In the genomic region with DNA sequence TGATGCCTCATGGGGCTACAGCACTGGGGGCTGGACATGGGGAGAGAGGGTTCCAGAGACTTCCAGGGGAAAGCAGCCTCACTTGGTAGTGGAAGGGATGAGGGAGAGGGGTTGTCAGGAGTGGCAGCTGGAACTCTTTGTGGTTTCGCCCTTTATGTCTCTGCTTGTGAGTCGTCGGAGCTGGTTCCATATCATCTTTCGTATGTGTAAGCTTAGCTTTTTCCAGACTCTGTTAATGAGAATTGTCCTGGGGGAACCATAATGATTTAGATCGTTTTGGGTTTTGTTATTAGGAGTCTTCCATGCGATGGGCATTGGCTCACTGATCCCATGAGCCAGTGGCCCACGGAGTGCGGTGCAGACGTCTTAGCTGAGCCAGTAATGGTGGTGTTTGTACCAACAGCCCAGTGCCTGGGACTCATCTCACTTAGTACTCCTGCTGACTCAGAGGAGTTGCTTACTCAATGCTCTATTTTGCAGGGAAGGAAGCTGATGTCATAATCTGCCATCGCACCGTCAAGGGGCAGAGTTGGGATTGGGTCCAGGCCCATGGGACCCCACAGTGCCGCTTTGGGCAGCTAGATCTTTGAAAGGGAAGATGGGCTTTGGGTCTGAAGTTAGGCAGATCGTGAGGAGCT, we compare ENCODE assay signal across 11 cellular contexts. TPM values are rescaled to one million over a fixed set of nuclear protein-coding genes. Genes with fewer than 3 reads are reported as not detected.
DNase-seq lines count a peak whose midpoint lies in the region; FAIRE-seq and TF ChIP-seq lines count a peak whose summit lies in the region.
"Had no signal": no experiment of that assay in that cellular context is flagged by ENCODE, and none has a peak within 500 bp of the region (broad histone marks: within the 10 kb centered on the region; RNA-seq: fewer than 3 reads in every experiment).

No MANE protein-coding gene starts in this region.

- no peaks in the 10 kb centered on the region for H3K27me3 Mint-ChIP-seq in astrocyte (ENCODE audit: low read depth, unreplicated experiment)
- no peaks in the 10 kb centered on the region for H3K27me3 Mint-ChIP-seq in activated T-helper 2 cell treated with anti-CD3 and anti-CD28 coated beads, Interferon-gamma antibody, Interleukin-2, Interleukin-4, amounts not matched to agents 10 μg/mL and 5 μg/mL and 100 μg/mL, durations not matched to agents 14 hours and 24 hours and 36 hours (ENCODE audit: low read depth)

- H3K9me3 Mint-ChIP-seq in astrocyte (ENCODE audit: unreplicated experiment): no peaks in the 10 kb centered on the region
- no peaks in the 10 kb centered on the region for H3K9me3 Mint-ChIP-seq in activated T-helper 2 cell treated with anti-CD3 and anti-CD28 coated beads, Interferon-gamma antibody, Interleukin-2, Interleukin-4, amounts not matched to agents 10 μg/mL and 5 μg/mL and 100 μg/mL, durations not matched to agents 14 hours and 24 hours and 36 hours

- H3K27me3 ChIP-seq in AG04450 (ENCODE audit: control insufficient read depth, insufficient read depth, low read length) (no peaks in the 10 kb centered on the region), astrocyte (ENCODE audit: insufficient read depth, low read length) (no peaks in the 10 kb centered on the region)
- H3K27me3 ChIP-seq: thyroid gland had no signal

- H3K79me2 ChIP-seq in astrocyte (ENCODE audit: insufficient read depth, low read length): peaks cover 71% of the 10 kb centered on the region

- H3K4me2 ChIP-seq in astrocyte (ENCODE audit: low read length): peak overlapping the region; percentile 36

- H3K9me3 ChIP-seq in AG04450 (ENCODE audit: control insufficient read depth, insufficient read depth, low read length) (no peaks in the 10 kb centered on the region; the same call in 1 of the 2 replicates), astrocyte (ENCODE audit: insufficient read depth, low read depth, low read length) (no peaks in the 10 kb centered on the region)
- H3K9me3 ChIP-seq: thyroid gland had no signal

- H2AFZ ChIP-seq in astrocyte (ENCODE audit: low read depth, low read length): no peak overlapping the region

- POLR2A ChIA-PET in AG04450 (lab: Yijun Ruan, JAX): interaction anchor here (0.6 to 2.9 kb wide), 7 partner anchors 9 to 1251 kb away, joined by 3 to 12 read pairs (median 7); partner anchors contain the start of gene NEK6

- CTCF ChIA-PET in AG04450 (lab: Charles Lee): interaction anchor here (0.6 to 2.0 kb wide), 5 partner anchors 13 to 179 kb away, joined by 4 to 7 read pairs (median 4); no protein-coding TSS in a partner anchor

- H3K36me3 Mint-ChIP-seq in astrocyte (ENCODE audit: low read depth, unreplicated experiment): peaks cover 14% of the 10 kb centered on the region
- peaks cover 29% of the 10 kb centered on the region for H3K36me3 Mint-ChIP-seq in activated T-helper 2 cell treated with anti-CD3 and anti-CD28 coated beads, Interferon-gamma antibody, Interleukin-2, Interleukin-4, amounts not matched to agents 10 μg/mL and 5 μg/mL and 100 μg/mL, durations not matched to agents 14 hours and 24 hours and 36 hours (ENCODE audit: low read depth)

- intact Hi-C loops in activated T-helper 2 cell treated with anti-CD3 and anti-CD28 coated beads, Interferon-gamma antibody, Interleukin-2, Interleukin-4, amounts not matched to agents 10 μg/mL and 5 μg/mL and 100 μg/mL, durations not matched to agents 14 hours and 24 hours and 36 hours (cut with micrococcal nuclease): no loop called here

- TF ChIP-seq CTCF in AG04450 (IDR thresholded peaks at IDR 0.05; ENCODE audit: low read depth, low read length) (no peak), astrocyte (IDR thresholded peaks at IDR 0.05; ENCODE audit: insufficient read depth, low read depth, low read length) (no peak)

- H3K36me3 ChIP-seq in astrocyte (ENCODE audit: insufficient read depth, low read length): peaks cover 16% of the 10 kb centered on the region
- H3K36me3 ChIP-seq: thyroid gland had no signal

- peaks cover 26% of the 10 kb centered on the region for H3K4me1 Mint-ChIP-seq in astrocyte (ENCODE audit: low read depth, unreplicated experiment)
- peaks cover 8% of the 10 kb centered on the region for H3K4me1 Mint-ChIP-seq in activated T-helper 2 cell treated with anti-CD3 and anti-CD28 coated beads, Interferon-gamma antibody, Interleukin-2, Interleukin-4, amounts not matched to agents 10 μg/mL and 5 μg/mL and 100 μg/mL, durations not matched to agents 14 hours and 24 hours and 36 hours (ENCODE audit: low read depth)

- peak overlapping the region; percentile 94 for H3K27ac ChIP-seq in AG04450 (ENCODE audit: low read depth, low read length)
- peak overlapping the region; percentile 86 for H3K27ac ChIP-seq in astrocyte (ENCODE audit: low read depth, low read length)
- H3K27ac ChIP-seq: thyroid gland had no signal

- H3K4me3 ChIP-seq in AG04450 (ENCODE audit: low read depth, low read length): no peak overlapping the region
- H3K4me3 ChIP-seq in astrocyte (ENCODE audit: insufficient read depth, low read depth, low read length): no peak overlapping the region
- H3K4me3 ChIP-seq: thyroid gland had no signal

- peak overlapping the region; percentile 97 for H3K27ac Mint-ChIP-seq in astrocyte (ENCODE audit: unreplicated experiment)
- H3K27ac Mint-ChIP-seq in activated T-helper 2 cell treated with anti-CD3 and anti-CD28 coated beads, Interferon-gamma antibody, Interleukin-2, Interleukin-4, amounts not matched to agents 10 μg/mL and 5 μg/mL and 100 μg/mL, durations not matched to agents 14 hours and 24 hours and 36 hours: no peak overlapping the region

- H4K20me1 ChIP-seq in astrocyte (ENCODE audit: insufficient read depth, low read length): peaks cover 10% of the 10 kb centered on the region

- FAIRE-seq in astrocyte (lab: Jason Lieb, UNC): peak; percentile 37
- FAIRE-seq: small intestine had no signal

- H3K9ac ChIP-seq in astrocyte (ENCODE audit: low read length): peak overlapping the region; percentile 60

- DNase-seq in AG04450 (ENCODE audit: low read depth, low spot score): peak; percentile 71
- DNase-seq in HT1080 (ENCODE audit: low read depth): peak; percentile 88
- peak; percentile 90 for DNase-seq in astrocyte (ENCODE audit: low read depth)
- DNase-seq in lung microvascular endothelial cell (ENCODE audit: low read depth in 2 of 2): peak; percentile 63 to 91
- DNase-seq in NCI-H187 treated with DMSO at 0.1 percent for 48 hours (lab: John Stamatoyannopoulos, UW): no peak
- no peak for DNase-seq in GM19240 (ENCODE audit: insufficient read length, low spot score)
- DNase-seq in activated T-helper 2 cell treated with anti-CD3 and anti-CD28 coated beads, Interferon-gamma antibody, Interleukin-2, Interleukin-4, amounts not matched to agents 10 μg/mL and 5 μg/mL and 100 μg/mL, durations not matched to agents 14 hours and 24 hours and 36 hours (ENCODE audit: low spot score): no peak
- DNase-seq in DMS153 treated with DMSO at 0.1 percent for 48 hours (lab: John Stamatoyannopoulos, UW; ENCODE audit: unreplicated experiment): no peak
- DNase-seq: activated naive CD4-positive, alpha-beta T cell treated with Interleukin-2 at 50 U/mL for 16 hours; small intestine; thyroid gland had no signal

- H3K4me3 Mint-ChIP-seq in astrocyte (ENCODE audit: unreplicated experiment): peak overlapping the region; percentile 41
- H3K4me3 Mint-ChIP-seq in activated T-helper 2 cell treated with anti-CD3 and anti-CD28 coated beads, Interferon-gamma antibody, Interleukin-2, Interleukin-4, amounts not matched to agents 10 μg/mL and 5 μg/mL and 100 μg/mL, durations not matched to agents 14 hours and 24 hours and 36 hours (ENCODE audit: low read depth): no peak overlapping the region

- peaks cover 31% of the 10 kb centered on the region for H3K4me1 ChIP-seq in astrocyte (ENCODE audit: insufficient read depth, low read length)
- H3K4me1 ChIP-seq: thyroid gland had no signal

RNA-seq across cellular contexts. Expression of gene NEK6, which starts 48.5 kb away (rescaled TPM):
- polyA plus RNA-seq in AG04450 (2011; rRNA removed): 128 and 163 TPM in 2 replicates
- polyA minus RNA-seq in AG04450 (2011; rRNA and poly(A)+ RNA removed): 189 and 242 TPM in 2 replicates
- total RNA-seq in HT1080 (2014; rRNA removed; shearing (Covaris generic)): 40.9 and 43.9 TPM in 2 replicates
- polyA plus RNA-seq in HT1080 (2015; cell fraction: cytosol; rRNA removed): 67.1 and 68.4 TPM in 2 replicates
- polyA plus RNA-seq in HT1080 (2015; cell fraction: nucleus; rRNA removed): 39.9 and 52.2 TPM in 2 replicates
- total RNA-seq in astrocyte: 55.7 and 76.8 TPM in 2 replicates
- total RNA-seq in lung microvascular endothelial cell: 14.6 and 20.6 TPM in 2 replicates
- total RNA-seq in activated T-helper 2 cell treated with anti-CD3 and anti-CD28 coated beads, Interferon-gamma antibody, Interleukin-2, Interleukin-4, amounts not matched to agents 10 μg/mL and 5 μg/mL and 100 μg/mL, durations not matched to agents 14 hours and 24 hours and 36 hours: 44.6 and 47.7 TPM in 2 replicates

Comparison
In these comparisons a context has a peak if more than half of its experiments do, and no peak if none do; other contexts are left out.
1. DNase-seq: peak in AG04450 (single experiment), HT1080 (single experiment), astrocyte (single experiment) and lung microvascular endothelial cell (2 of 2); none in NCI-H187 treated with DMSO at 0.1 percent for 48 hours (single experiment), GM19240 (single experiment), activated T-helper 2 cell treated with anti-CD3 and anti-CD28 coated beads, Interferon-gamma antibody, Interleukin-2, Interleukin-4, amounts not matched to agents 10 μg/mL and 5 μg/mL and 100 μg/mL, durations not matched to agents 14 hours and 24 hours and 36 hours (single experiment) and DMS153 treated with DMSO at 0.1 percent for 48 hours (single experiment).